19 cellular contexts compared by ENCODE assay signal in the genomic region with DNA sequence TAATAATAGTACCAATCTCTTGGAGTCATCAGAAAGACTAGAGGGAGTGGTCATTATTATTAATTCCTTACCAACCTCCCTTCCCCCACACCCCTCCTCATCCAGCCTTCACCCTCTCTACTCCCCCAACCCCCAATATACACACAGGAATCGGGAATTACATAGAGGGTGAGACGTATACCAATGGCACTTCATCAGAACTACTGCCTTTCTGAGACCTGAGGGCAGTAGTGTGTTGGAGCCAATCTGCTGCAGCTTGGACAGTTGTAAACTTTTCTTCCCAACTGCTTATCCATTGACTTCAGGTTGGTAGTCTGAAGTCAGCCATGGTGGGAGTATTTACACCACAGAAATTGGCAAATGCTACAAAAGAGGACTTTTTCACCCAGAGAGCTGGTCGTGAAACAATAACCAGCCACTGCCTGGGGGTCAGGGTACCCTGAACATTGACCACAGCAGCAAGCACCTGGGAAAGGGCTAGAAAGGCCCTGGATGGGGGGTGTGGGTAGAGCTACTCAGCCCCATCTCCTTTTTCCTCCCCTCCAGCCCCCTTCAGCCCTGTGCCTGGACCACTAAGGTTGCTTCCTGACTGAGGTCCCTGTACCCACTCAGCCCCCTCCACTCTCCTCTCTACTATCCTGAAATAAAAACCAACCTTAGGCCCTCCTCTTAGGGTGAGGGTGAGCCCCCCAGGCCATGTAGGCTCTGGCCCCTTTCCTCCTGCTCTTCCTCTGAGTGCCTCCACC.
DNase-seq lines count a peak whose midpoint lies in the region; ATAC-seq and TF ChIP-seq lines count a peak whose summit lies in the region.
"Had no signal": no experiment of that assay in that cellular context is flagged by ENCODE, and none has a peak within 500 bp of the region (broad histone marks: within the 10 kb centered on the region; RNA-seq: fewer than 3 reads in every experiment).

No MANE protein-coding gene starts in this region.

- no peak overlapping the region for H3K27ac Mint-ChIP-seq in MCF 10A (ENCODE audit: low read depth, unreplicated experiment)
- H3K27ac Mint-ChIP-seq: GM23338 had no signal

- DNase-seq in mammary epithelial cell (no peak), MCF 10A (ENCODE audit: unreplicated experiment) (no peak), RWPE2 (ENCODE audit: low spot score) (peak; percentile 33), mesendoderm (no peak), ureter (ENCODE audit: low spot score) (peak; percentile 27), NCI-H82 treated with DMSO at 0.1 percent for 48 hours (lab: John Stamatoyannopoulos, UW; ENCODE audit: unreplicated experiment) (no peak)
- DNase-seq: C1 segment of cervical spinal cord; DMS 273 treated with DMSO at 0.1 percent for 48 hours; GF-D8; Karpas-422; NCI-H1105 treated with DMSO at 0.1 percent for 48 hours; NCI-H1694 treated with DMSO at 0.1 percent for 48 hours; NCI-H2107; NCI-H226; NCI-H526 treated with DMSO at 0.1 percent for 48 hours; NK-92 treated with Interleukin-12 subunit alpha and Interleukin-12 subunit beta, amount 100 ng/mL, for 24 hours; SJCRH30 had no signal

- H3K9ac ChIP-seq in mammary epithelial cell (ENCODE audit: insufficient read depth, low read length) = no peak overlapping the region
- H3K9ac ChIP-seq in mesendoderm (ENCODE audit: low read length) = no peak overlapping the region

- H4K20me1 ChIP-seq in mammary epithelial cell (ENCODE audit: insufficient read depth, low read length) = no peaks in the 10 kb centered on the region

- H3K4me3 ChIP-seq in mammary epithelial cell (replicated peaks in 1 of 3; ENCODE audit: insufficient read depth in 1 of 3, low read depth in 2 of 3, low read length in 3 of 3) (no peak overlapping the region), RWPE2 (ENCODE audit: severe bottlenecking) (no peak overlapping the region), mesendoderm (ENCODE audit: low read length) (no peak overlapping the region)
- H3K4me3 ChIP-seq: GM23338, SJCRH30 had no signal

- H2BK5ac ChIP-seq in mesendoderm (ENCODE audit: low read length) = peak overlapping the region; percentile 54

- H3K4me1 Mint-ChIP-seq in MCF 10A (ENCODE audit: insufficient read depth, unreplicated experiment) = peaks cover 5% of the 10 kb centered on the region

- POLR2A ChIA-PET in MCF 10A (lab: Yijun Ruan, JAX) = no interaction called here

- no peaks in the 10 kb centered on the region for H3K36me3 Mint-ChIP-seq in MCF 10A (ENCODE audit: insufficient read depth, unreplicated experiment)

- H3K9me3 Mint-ChIP-seq in MCF 10A (ENCODE audit: unreplicated experiment) = peaks cover 2% of the 10 kb centered on the region
- H3K9me3 Mint-ChIP-seq: GM23338 had no signal

- H3K27me3 ChIP-seq in mammary epithelial cell (ENCODE audit: insufficient read depth, low read length) (no peaks in the 10 kb centered on the region), RWPE2 (ENCODE audit: insufficient read depth, poor library complexity, severe bottlenecking) (no peaks in the 10 kb centered on the region), mesendoderm (ENCODE audit: insufficient read depth, low read length, poor library complexity) (no peaks in the 10 kb centered on the region)
- H3K27me3 ChIP-seq: SJCRH30 had no signal

- no peak overlapping the region for H2AK5ac ChIP-seq in mesendoderm (ENCODE audit: low read length)

- H2AFZ ChIP-seq in mammary epithelial cell (ENCODE audit: low read depth, low read length) = peak overlapping the region; percentile 78
- H2AFZ ChIP-seq: GM23338 had no signal

- TF ChIP-seq CTCF in mammary epithelial cell (conservative IDR thresholded peaks at IDR 0.05 in 1 of 2, IDR thresholded peaks at IDR 0.05 in 1 of 2; ENCODE audit: extremely low read depth in 1 of 2, insufficient read depth in 1 of 2, low read depth in 1 of 2, low read length in 2 of 2) = no peak
- TF ChIP-seq CTCF in MCF 10A (IDR thresholded peaks at IDR 0.05; ENCODE audit: unreplicated experiment) = no peak
- TF ChIP-seq CTCF in RWPE2 (IDR thresholded peaks at IDR 0.05; ENCODE audit: poor library complexity, severe bottlenecking) = no peak

- intact Hi-C loops in mammary epithelial cell (cut with micrococcal nuclease) (no loop called here), MCF 10A (cut with micrococcal nuclease) (no loop called here)

- in situ Hi-C loops in mammary epithelial cell (cut with MboI; ENCODE audit: low sequenced_read_pairs in 2 of 2) = no loop called here

- H3K23ac ChIP-seq in mesendoderm (ENCODE audit: low read length) = no peak overlapping the region

- no peak overlapping the region for H3K56ac ChIP-seq in mesendoderm (ENCODE audit: low read length)

- WGBS in mammary epithelial cell (ENCODE audit: low coverage, missing lambda C conversion rate) = 88% methylated on average over 3 of the region's 3 CpGs
- WGBS in mesendoderm (ENCODE audit: extremely low coverage, insufficient coverage, low lambda C conversion rate) = no CpG with 5 or more reads among the region's 3 CpGs

- H3K27me3 Mint-ChIP-seq in MCF 10A (ENCODE audit: insufficient read depth, unreplicated experiment) = no peaks in the 10 kb centered on the region

- H4K8ac ChIP-seq in mesendoderm (ENCODE audit: low read depth, low read length) = no peak overlapping the region

- BruUV-seq in mammary epithelial cell (replicated peaks; lab: Mats Ljungman, UMichigan) = TSS peak; percentile 88
- BruUV-seq in MCF 10A (replicated peaks; lab: Mats Ljungman, UMichigan) = no TSS peak

- no peak overlapping the region for H3K4me3 Mint-ChIP-seq in MCF 10A (ENCODE audit: unreplicated experiment)
- H3K4me3 Mint-ChIP-seq: GM23338 had no signal

- H2BK120ac ChIP-seq in mesendoderm (ENCODE audit: low read depth, low read length) = no peak overlapping the region

- H3K9me3 ChIP-seq in mammary epithelial cell (replicated peaks; ENCODE audit: insufficient read depth, low read length) = no peaks in the 10 kb centered on the region
- H3K9me3 ChIP-seq in RWPE2 (ENCODE audit: severe bottlenecking) = no peaks in the 10 kb centered on the region
- H3K9me3 ChIP-seq: SJCRH30 had no signal

- H3K79me2 ChIP-seq in mammary epithelial cell (ENCODE audit: insufficient read depth, low read length) (no peaks in the 10 kb centered on the region), mesendoderm (ENCODE audit: control insufficient read depth, insufficient read depth, low read length) (no peaks in the 10 kb centered on the region)

- CTCF ChIA-PET in mammary epithelial cell (lab: Charles Lee; ENCODE audit: low non-redundant PET) = no interaction called here
- CTCF ChIA-PET in MCF 10A (lab: Yijun Ruan, JAX) = no interaction called here

- peak overlapping the region; percentile 49 for H3K4me2 ChIP-seq in mammary epithelial cell (ENCODE audit: insufficient read depth, low read depth, low read length)
- no peak overlapping the region for H3K4me2 ChIP-seq in mesendoderm (ENCODE audit: low read length)
- H3K4me2 ChIP-seq: GM23338 had no signal

- H3K36me3 ChIP-seq in mammary epithelial cell (ENCODE audit: insufficient read depth, low read length) (no peaks in the 10 kb centered on the region), RWPE2 (ENCODE audit: low read depth) (no peaks in the 10 kb centered on the region), mesendoderm (ENCODE audit: control insufficient read depth, insufficient read depth, low read length) (no peaks in the 10 kb centered on the region)
- H3K36me3 ChIP-seq: SJCRH30 had no signal

- no peak overlapping the region for H3K18ac ChIP-seq in mesendoderm (ENCODE audit: low read length)

- no peak overlapping the region for H3K4ac ChIP-seq in mesendoderm (ENCODE audit: low read depth, low read length)

- H4K5ac ChIP-seq in mesendoderm (ENCODE audit: low read length) = no peak overlapping the region

- no peak overlapping the region for H2BK15ac ChIP-seq in mesendoderm (replicated peaks; ENCODE audit: low read depth)

- peaks cover 12% of the 10 kb centered on the region for H3K4me1 ChIP-seq in mammary epithelial cell (ENCODE audit: insufficient read depth, low read length)
- H3K4me1 ChIP-seq in RWPE2 (ENCODE audit: insufficient read depth, poor library complexity, severe bottlenecking) = peaks cover 7% of the 10 kb centered on the region
- peaks cover 6% of the 10 kb centered on the region for H3K4me1 ChIP-seq in mesendoderm (ENCODE audit: control insufficient read depth, low read depth, low read length)
- H3K4me1 ChIP-seq: SJCRH30 had no signal

- no peaks in the 10 kb centered on the region for H3K79me1 ChIP-seq in mesendoderm (ENCODE audit: low read length)

- dilution Hi-C loops in mammary epithelial cell (cut with HindIII; ENCODE audit: low sequenced_read_pairs) = no loop called here

- H3K27ac ChIP-seq in mammary epithelial cell (ENCODE audit: insufficient read depth, low read depth, low read length) (no peak overlapping the region), RWPE2 (ENCODE audit: poor library complexity, severe bottlenecking) (peak overlapping the region; percentile 11), mesendoderm (ENCODE audit: low read depth, low read length) (no peak overlapping the region)
- H3K27ac ChIP-seq: SJCRH30 had no signal

- no peak for ATAC-seq in RWPE2 (ENCODE audit: low read depth)
- ATAC-seq in GM18519 (IDR thresholded peaks at IDR 0.05; ENCODE audit: low FRiP score, unreplicated experiment) = no peak
- ATAC-seq: GM23338 had no signal

Comparison
In these comparisons a context has a peak if more than half of its experiments do, and no peak if none do; other contexts are left out.
1. DNase-seq: peak in RWPE2 (single experiment) and ureter (single experiment); none in mammary epithelial cell (single experiment), MCF 10A (single experiment), mesendoderm (single experiment) and NCI-H82 treated with DMSO at 0.1 percent for 48 hours (single experiment).